13 cellular contexts compared by ENCODE assay signal in the genomic region with DNA sequence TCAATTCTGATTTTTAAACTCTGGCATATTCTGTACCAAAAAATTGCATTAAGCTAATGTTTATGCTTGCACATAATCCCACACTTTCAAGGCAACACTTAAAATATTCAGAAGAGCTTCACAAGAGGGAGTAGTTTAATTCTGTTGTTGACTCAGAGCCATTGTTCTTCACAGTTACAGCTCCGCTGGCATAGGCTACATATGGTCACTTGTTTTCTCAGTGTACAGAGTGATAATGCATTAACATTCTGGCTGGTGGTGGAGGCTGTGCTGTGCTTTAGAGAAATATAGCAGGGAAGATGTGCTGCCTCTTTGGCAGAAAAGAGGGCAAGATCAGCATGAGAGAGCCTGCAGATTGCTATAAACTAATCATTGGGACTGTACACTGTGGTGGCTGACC. TPM values are rescaled to one million over a fixed set of nuclear protein-coding genes. Genes with fewer than 3 reads are reported as not detected.
DNase-seq lines count a peak whose midpoint lies in the region; FAIRE-seq and TF ChIP-seq lines count a peak whose summit lies in the region.
"Had no signal": no experiment of that assay in that cellular context is flagged by ENCODE, and none has a peak within 500 bp of the region (broad histone marks: within the 10 kb centered on the region; RNA-seq: fewer than 3 reads in every experiment).

No MANE protein-coding gene starts in this region.

- DNase-seq in DMS53 (lab: John Stamatoyannopoulos, UW), result peak; percentile 28
- DNase-seq in DMS53 treated with DMSO at 0.1 percent for 48 hours (lab: John Stamatoyannopoulos, UW; ENCODE audit: unreplicated experiment), result no peak
- DNase-seq in NCI-H2227 treated with DMSO at 0.1 percent for 48 hours (lab: John Stamatoyannopoulos, UW), result peak; percentile 30
- DNase-seq in endothelial cell of umbilical vein (ENCODE audit: low read depth, low spot score), result peak; percentile 53
- peak in 7 of 49 donors; percentile 1 to 37 (median 18) for DNase-seq in substantia nigra (lab: John Stamatoyannopoulos, UW)
- no peak for DNase-seq in vagina (ENCODE audit: extremely low spot score in 2 of 2)
- DNase-seq in central memory CD4-positive, alpha-beta T cell, result no peak
- no peak for DNase-seq in GM03348 (ENCODE audit: low spot score)
- DNase-seq: activated naive CD4-positive, alpha-beta T cell treated with anti-CD3 and anti-CD28 coated beads, Interleukin-2, amount 50 U/mL, for 16 hours; CD8-positive, alpha-beta memory T cell; MV-4-11; small intestine had no signal

- BruUV-seq in endothelial cell of umbilical vein (replicated peaks; lab: Mats Ljungman, UMichigan), result no TSS peak

- POLR2A ChIA-PET in endothelial cell of umbilical vein (lab: Charles Lee), result no interaction called here

- intact Hi-C loops in endothelial cell of umbilical vein (cut with micrococcal nuclease), result loop anchor here (1.0 kb wide), 2 partner anchors 142 to 591 kb away; no protein-coding TSS in a partner anchor
- intact Hi-C loops in vagina (cut with DNase I), result no loop called here

- H3K9ac ChIP-seq in endothelial cell of umbilical vein (replicated peaks; ENCODE audit: extremely low read depth, insufficient read depth, low read length), result no peak overlapping the region

- H3K9me3 ChIP-seq in endothelial cell of umbilical vein (replicated peaks; ENCODE audit: control insufficient read depth, insufficient read depth, low read length) (no peaks in the 10 kb centered on the region), vagina (no peaks in the 10 kb centered on the region)

- no peak for TF ChIP-seq POLR2A in endothelial cell of umbilical vein (IDR thresholded peaks at IDR 0.05; ENCODE audit: low read depth, low read length)
- TF ChIP-seq POLR2A in vagina (IDR thresholded peaks at IDR 0.05), result no peak

- H3K79me2 ChIP-seq in endothelial cell of umbilical vein (ENCODE audit: control insufficient read depth, insufficient read depth, low read length), result peaks cover 3% of the 10 kb centered on the region

- H3K27ac ChIP-seq in endothelial cell of umbilical vein (ENCODE audit: insufficient read depth, low read depth, low read length), result no peak overlapping the region
- H3K27ac ChIP-seq in substantia nigra (ENCODE audit: low read depth, low read length, poor library complexity, severe bottlenecking), result peak overlapping the region; percentile 74
- no peak overlapping the region for H3K27ac ChIP-seq in vagina

- no peak overlapping the region for H3K4me3 ChIP-seq in endothelial cell of umbilical vein (replicated peaks in 1 of 3; ENCODE audit: insufficient read depth in 1 of 3, low read depth in 1 of 3, low read length in 3 of 3)
- H3K4me3 ChIP-seq in vagina, result no peak overlapping the region

- H3K9me1 ChIP-seq in endothelial cell of umbilical vein (replicated peaks; ENCODE audit: control insufficient read depth, extremely low read depth, insufficient read depth, low read length), result no peaks in the 10 kb centered on the region

- CTCF ChIA-PET in endothelial cell of umbilical vein (lab: Charles Lee), result interaction anchor here (1.4 to 2.8 kb wide), 9 partner anchors 7 to 141 kb away, joined by 3 to 88 read pairs (median 7); a partner anchor contains a TSS

- no peak for FAIRE-seq in endothelial cell of umbilical vein (lab: Jason Lieb, UNC)
- FAIRE-seq: A204.1, small intestine had no signal

- dilution Hi-C loops in endothelial cell of umbilical vein (cut with MboI; ENCODE audit: extremely low pct_ligation_motif_present, low sequenced_read_pairs), result no loop called here

- H3K4me2 ChIP-seq in endothelial cell of umbilical vein (ENCODE audit: insufficient read depth, low read length), result no peak overlapping the region

- H4K20me1 ChIP-seq in endothelial cell of umbilical vein (replicated peaks; ENCODE audit: control insufficient read depth, extremely low read depth, insufficient read depth, low read length), result no peaks in the 10 kb centered on the region

- H3K4me1 ChIP-seq in endothelial cell of umbilical vein (ENCODE audit: control insufficient read depth, extremely low read depth, insufficient read depth, low read length) (no peaks in the 10 kb centered on the region), vagina (no peaks in the 10 kb centered on the region)

- TF ChIP-seq CTCF in endothelial cell of umbilical vein (IDR thresholded peaks at IDR 0.05; ENCODE audit: extremely low read depth in 1 of 2, insufficient read depth in 1 of 2, low read depth in 1 of 2, low read length in 2 of 2) (no peak), vagina (IDR thresholded peaks at IDR 0.05) (no peak)

- H3K36me3 ChIP-seq in endothelial cell of umbilical vein (ENCODE audit: control insufficient read depth in 2 of 2, extremely low read depth in 1 of 2, insufficient read depth in 2 of 2, low read length in 2 of 2), result no peaks in the 10 kb centered on the region
- no peaks in the 10 kb centered on the region for H3K36me3 ChIP-seq in vagina

- no peaks in the 10 kb centered on the region for H3K27me3 ChIP-seq in endothelial cell of umbilical vein (ENCODE audit: control insufficient read depth in 2 of 2, insufficient read depth in 2 of 2, low read length in 2 of 2)
- no peaks in the 10 kb centered on the region for H3K27me3 ChIP-seq in vagina

- H2AFZ ChIP-seq in endothelial cell of umbilical vein (ENCODE audit: low read depth, low read length), result no peak overlapping the region

TF ChIP-seq in endothelial cell of umbilical vein, 7 proteins besides CTCF, POLR2A, EP300 and RAD21:
- no peak for TF ChIP-seq GATA2 (IDR thresholded peaks at IDR 0.05; ENCODE audit: insufficient read depth, insufficient read length, low read depth, low read length)
- TF ChIP-seq EZH2 (IDR thresholded peaks at IDR 0.05; ENCODE audit: borderline replicate concordance, low read depth, low read length, severe bottlenecking), result no peak
- no peak for TF ChIP-seq POLR2AphosphoS5 (IDR thresholded peaks at IDR 0.05; ENCODE audit: insufficient read depth, low read depth, low read length)
- no peak for TF ChIP-seq FOS (IDR thresholded peaks at IDR 0.05; ENCODE audit: borderline replicate concordance, insufficient read depth, low read length)
- TF ChIP-seq JUN (IDR thresholded peaks at IDR 0.05; ENCODE audit: borderline replicate concordance, insufficient read depth, insufficient read length, low read depth), result no peak
- no peak for TF ChIP-seq MYC (IDR thresholded peaks at IDR 0.05; ENCODE audit: low read depth, low read length)
- TF ChIP-seq, protein P1, sequence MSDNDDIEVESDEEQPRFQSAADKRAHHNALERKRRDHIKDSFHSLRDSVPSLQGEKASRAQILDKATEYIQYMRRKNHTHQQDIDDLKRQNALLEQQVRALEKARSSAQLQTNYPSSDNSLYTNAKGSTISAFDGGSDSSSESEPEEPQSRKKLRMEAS (IDR thresholded peaks at IDR 0.05; ENCODE audit: insufficient read depth, insufficient read length), result no peak

RNA-seq across cellular contexts. Expression of a gene that starts 13.3 kb away (rescaled TPM):
- 16.3 and 18.1 TPM in 2 replicates for total RNA-seq in endothelial cell of umbilical vein
- 7.9 and 8.1 TPM in 2 replicates for polyA plus RNA-seq in endothelial cell of umbilical vein
- 6.1 and 7.4 TPM in 2 replicates for polyA plus RNA-seq in endothelial cell of umbilical vein (2011; cell fraction: cytosol; rRNA removed)
- polyA plus RNA-seq in endothelial cell of umbilical vein (2011; cell fraction: nucleus; rRNA removed), result 13.4 and 13.9 TPM in 2 replicates
- 12.8 and 22.1 TPM in 2 replicates for polyA plus RNA-seq in endothelial cell of umbilical vein (2012)
- polyA minus RNA-seq in endothelial cell of umbilical vein, result 45.8 and 48.5 TPM in 2 replicates
- polyA minus RNA-seq in endothelial cell of umbilical vein (2011; cell fraction: cytosol; rRNA and poly(A)+ RNA removed), result not detected
- 97.0 and 130 TPM in 2 replicates for polyA minus RNA-seq in endothelial cell of umbilical vein (2011; cell fraction: nucleus; rRNA and poly(A)+ RNA removed)
- 4.7 TPM for total RNA-seq in vagina
- total RNA-seq: CD8-positive, alpha-beta memory T cell had no signal
- polyA plus RNA-seq: CD8-positive, alpha-beta memory T cell had no signal

Comparison
In these comparisons a context has a peak if more than half of its experiments do, and no peak if none do; other contexts are left out.
1. DNase-seq: peak in DMS53 (single experiment), NCI-H2227 treated with DMSO at 0.1 percent for 48 hours (single experiment) and endothelial cell of umbilical vein (single experiment); none in DMS53 treated with DMSO at 0.1 percent for 48 hours (single experiment), vagina (0 of 2), central memory CD4-positive, alpha-beta T cell (single experiment) and GM03348 (single experiment).